1 cellular context compared by ENCODE assay signal in the genomic region with DNA sequence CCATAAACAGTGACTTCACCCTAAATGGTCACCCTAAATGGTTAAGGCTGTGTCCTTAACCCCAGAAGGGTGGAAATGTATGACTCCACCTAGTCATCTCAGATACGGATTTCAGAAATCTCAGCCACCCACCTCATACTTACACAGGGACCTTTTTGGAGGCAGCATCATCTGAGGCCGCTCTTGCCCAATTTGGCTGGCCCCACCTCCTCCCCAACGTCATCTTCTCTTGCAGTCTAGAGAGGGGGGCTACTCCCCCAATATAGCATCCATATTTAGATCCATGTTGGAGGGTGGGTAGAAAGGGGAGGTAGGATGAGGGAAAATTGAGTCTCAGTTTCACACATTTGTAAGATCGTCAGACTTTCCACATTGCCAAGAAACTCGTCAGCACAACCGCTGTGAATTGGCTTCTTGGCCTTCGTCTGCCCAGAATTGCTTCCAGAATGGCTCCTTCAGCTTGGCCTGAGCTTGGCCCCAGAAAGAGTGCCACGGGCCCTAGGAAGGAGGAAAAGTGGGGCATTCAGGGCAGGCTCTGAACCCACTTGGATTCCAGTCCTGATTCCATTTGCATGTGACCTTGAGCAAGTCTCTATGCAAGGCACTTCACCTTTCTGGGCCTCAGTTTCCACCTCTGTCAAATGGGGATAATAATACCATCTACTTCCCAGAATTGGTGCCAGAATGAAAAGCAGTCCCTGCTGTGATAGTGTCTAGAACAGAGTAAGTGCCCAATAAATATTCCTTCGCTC.
TF ChIP-seq lines count a peak whose summit lies in the region.

No MANE protein-coding gene starts in this region.

TF ChIP-seq in HepG2, 621 proteins besides CTCF, POLR2A, EP300 and RAD21:
- TF ChIP-seq PLRG1 (conservative IDR thresholded peaks at IDR 0.05), result no peak
- peak; percentile 43; the same call in 1 of the 2 replicates for TF ChIP-seq ZNF629 (CRISPR knock-in tag; conservative IDR thresholded peaks at IDR 0.05)
